1 cellular context compared by ENCODE assay signal in the genomic region with DNA sequence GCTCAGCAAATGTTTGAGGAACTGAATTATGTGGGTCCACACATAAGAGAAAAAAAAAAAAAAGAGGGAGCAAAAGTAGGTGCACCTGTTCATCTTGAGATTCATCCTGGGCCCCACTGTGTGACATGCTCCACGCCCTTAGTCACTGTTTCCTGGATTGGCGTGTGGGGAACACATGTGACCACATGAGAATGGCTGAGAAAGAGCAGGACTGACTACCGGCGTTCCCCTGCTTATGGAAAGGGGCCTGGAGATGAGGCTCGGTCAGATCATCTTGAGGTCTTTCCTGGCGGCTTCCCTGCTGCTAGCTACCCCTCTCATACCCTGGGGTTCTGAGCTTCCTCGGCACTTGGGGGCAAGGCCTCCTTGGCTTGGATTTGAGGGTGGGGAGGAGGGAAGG.
TF ChIP-seq lines count a peak whose summit lies in the region.

No MANE protein-coding gene starts in this region.

TF ChIP-seq in GM12878, 131 proteins besides CTCF, POLR2A, EP300 and RAD21 (continued from another document):
- TF ChIP-seq, protein P1, sequence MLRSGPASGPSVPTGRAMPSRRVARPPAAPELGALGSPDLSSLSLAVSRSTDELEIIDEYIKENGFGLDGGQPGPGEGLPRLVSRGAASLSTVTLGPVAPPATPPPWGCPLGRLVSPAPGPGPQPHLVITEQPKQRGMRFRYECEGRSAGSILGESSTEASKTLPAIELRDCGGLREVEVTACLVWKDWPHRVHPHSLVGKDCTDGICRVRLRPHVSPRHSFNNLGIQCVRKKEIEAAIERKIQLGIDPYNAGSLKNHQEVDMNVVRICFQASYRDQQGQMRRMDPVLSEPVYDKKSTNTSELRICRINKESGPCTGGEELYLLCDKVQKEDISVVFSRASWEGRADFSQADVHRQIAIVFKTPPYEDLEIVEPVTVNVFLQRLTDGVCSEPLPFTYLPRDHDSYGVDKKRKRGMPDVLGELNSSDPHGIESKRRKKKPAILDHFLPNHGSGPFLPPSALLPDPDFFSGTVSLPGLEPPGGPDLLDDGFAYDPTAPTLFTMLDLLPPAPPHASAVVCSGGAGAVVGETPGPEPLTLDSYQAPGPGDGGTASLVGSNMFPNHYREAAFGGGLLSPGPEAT (IDR thresholded peaks at IDR 0.05; ENCODE audit: low read depth) = peak; percentile 53
- TF ChIP-seq SP1 (IDR thresholded peaks at IDR 0.05; ENCODE audit: low read depth, low read length) = no peak
- no peak for TF ChIP-seq EZH2 (IDR thresholded peaks at IDR 0.05; ENCODE audit: borderline replicate concordance, control insufficient read depth, low read depth, low read length)
- TF ChIP-seq ZNF384 (IDR thresholded peaks at IDR 0.05; ENCODE audit: borderline replicate concordance, low read depth, low read length) = peak; percentile 48; the same call in 1 of the 2 replicates
- TF ChIP-seq, protein P2, sequence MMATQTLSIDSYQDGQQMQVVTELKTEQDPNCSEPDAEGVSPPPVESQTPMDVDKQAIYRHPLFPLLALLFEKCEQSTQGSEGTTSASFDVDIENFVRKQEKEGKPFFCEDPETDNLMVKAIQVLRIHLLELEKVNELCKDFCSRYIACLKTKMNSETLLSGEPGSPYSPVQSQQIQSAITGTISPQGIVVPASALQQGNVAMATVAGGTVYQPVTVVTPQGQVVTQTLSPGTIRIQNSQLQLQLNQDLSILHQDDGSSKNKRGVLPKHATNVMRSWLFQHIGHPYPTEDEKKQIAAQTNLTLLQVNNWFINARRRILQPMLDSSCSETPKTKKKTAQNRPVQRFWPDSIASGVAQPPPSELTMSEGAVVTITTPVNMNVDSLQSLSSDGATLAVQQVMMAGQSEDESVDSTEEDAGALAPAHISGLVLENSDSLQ (IDR thresholded peaks at IDR 0.05) = peak; percentile 51; the same call in 1 of the 2 replicates
- TF ChIP-seq HCFC1 (IDR thresholded peaks at IDR 0.05; ENCODE audit: low read length) = no peak
- peak in 1 of 2 experiments; percentile 20; a peak in 1 of 4 replicates for TF ChIP-seq IKZF2 (IDR thresholded peaks at IDR 0.05)
- TF ChIP-seq, protein P3, sequence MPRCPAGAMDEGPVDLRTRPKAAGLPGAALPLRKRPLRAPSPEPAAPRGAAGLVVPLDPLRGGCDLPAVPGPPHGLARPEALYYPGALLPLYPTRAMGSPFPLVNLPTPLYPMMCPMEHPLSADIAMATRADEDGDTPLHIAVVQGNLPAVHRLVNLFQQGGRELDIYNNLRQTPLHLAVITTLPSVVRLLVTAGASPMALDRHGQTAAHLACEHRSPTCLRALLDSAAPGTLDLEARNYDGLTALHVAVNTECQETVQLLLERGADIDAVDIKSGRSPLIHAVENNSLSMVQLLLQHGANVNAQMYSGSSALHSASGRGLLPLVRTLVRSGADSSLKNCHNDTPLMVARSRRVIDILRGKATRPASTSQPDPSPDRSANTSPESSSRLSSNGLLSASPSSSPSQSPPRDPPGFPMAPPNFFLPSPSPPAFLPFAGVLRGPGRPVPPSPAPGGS (IDR thresholded peaks at IDR 0.05; ENCODE audit: borderline replicate concordance, insufficient read depth, low read depth, low read length, poor library complexity, severe bottlenecking) = peak; percentile 35
- peak; percentile 49; the same call in 1 of the 2 replicates for TF ChIP-seq LARP7 (IDR thresholded peaks at IDR 0.05)
- no peak for TF ChIP-seq TARDBP (IDR thresholded peaks at IDR 0.05; ENCODE audit: borderline replicate concordance)
- TF ChIP-seq POLR2AphosphoS5 (IDR thresholded peaks at IDR 0.05; ENCODE audit: low read length) = no peak
- TF ChIP-seq FOXM1 (IDR thresholded peaks at IDR 0.05; ENCODE audit: low read depth, low read length) = 0 out of 2 replicates have a peak, but pooled peaks have one; percentile 4
- TF ChIP-seq, protein P4, sequence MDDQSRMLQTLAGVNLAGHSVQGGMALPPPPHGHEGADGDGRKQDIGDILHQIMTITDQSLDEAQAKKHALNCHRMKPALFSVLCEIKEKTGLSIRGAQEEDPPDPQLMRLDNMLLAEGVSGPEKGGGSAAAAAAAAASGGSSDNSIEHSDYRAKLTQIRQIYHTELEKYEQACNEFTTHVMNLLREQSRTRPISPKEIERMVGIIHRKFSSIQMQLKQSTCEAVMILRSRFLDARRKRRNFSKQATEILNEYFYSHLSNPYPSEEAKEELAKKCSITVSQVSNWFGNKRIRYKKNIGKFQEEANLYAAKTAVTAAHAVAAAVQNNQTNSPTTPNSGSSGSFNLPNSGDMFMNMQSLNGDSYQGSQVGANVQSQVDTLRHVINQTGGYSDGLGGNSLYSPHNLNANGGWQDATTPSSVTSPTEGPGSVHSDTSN (IDR thresholded peaks at IDR 0.05; ENCODE audit: insufficient replicate concordance, low read depth, low read length) = peak; percentile 17
- 0 out of 2 replicates have a peak, but pooled peaks have one; percentile 1 for TF ChIP-seq SPI1 (IDR thresholded peaks at IDR 0.05; ENCODE audit: borderline replicate concordance, insufficient read depth, low read depth, low read length)
- peak; percentile 92 for TF ChIP-seq POLR2AphosphoS2 (IDR thresholded peaks at IDR 0.05; ENCODE audit: low read depth, low read length)
- TF ChIP-seq EED (IDR thresholded peaks at IDR 0.05; ENCODE audit: low read depth) = peak; percentile 49; the same call in 1 of the 2 replicates
- no peak for TF ChIP-seq BCL11A (IDR thresholded peaks at IDR 0.05; ENCODE audit: low read depth, low read length)
- TF ChIP-seq, protein P5, sequence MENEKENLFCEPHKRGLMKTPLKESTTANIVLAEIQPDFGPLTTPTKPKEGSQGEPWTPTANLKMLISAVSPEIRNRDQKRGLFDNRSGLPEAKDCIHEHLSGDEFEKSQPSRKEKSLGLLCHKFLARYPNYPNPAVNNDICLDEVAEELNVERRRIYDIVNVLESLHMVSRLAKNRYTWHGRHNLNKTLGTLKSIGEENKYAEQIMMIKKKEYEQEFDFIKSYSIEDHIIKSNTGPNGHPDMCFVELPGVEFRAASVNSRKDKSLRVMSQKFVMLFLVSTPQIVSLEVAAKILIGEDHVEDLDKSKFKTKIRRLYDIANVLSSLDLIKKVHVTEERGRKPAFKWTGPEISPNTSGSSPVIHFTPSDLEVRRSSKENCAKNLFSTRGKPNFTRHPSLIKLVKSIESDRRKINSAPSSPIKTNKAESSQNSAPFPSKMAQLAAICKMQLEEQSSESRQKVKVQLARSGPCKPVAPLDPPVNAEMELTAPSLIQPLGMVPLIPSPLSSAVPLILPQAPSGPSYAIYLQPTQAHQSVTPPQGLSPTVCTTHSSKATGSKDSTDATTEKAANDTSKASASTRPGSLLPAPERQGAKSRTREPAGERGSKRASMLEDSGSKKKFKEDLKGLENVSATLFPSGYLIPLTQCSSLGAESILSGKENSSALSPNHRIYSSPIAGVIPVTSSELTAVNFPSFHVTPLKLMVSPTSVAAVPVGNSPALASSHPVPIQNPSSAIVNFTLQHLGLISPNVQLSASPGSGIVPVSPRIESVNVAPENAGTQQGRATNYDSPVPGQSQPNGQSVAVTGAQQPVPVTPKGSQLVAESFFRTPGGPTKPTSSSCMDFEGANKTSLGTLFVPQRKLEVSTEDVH (IDR thresholded peaks at IDR 0.05; ENCODE audit: low read depth, partially characterized antibody) = peak; percentile 17
- TF ChIP-seq, protein P6, sequence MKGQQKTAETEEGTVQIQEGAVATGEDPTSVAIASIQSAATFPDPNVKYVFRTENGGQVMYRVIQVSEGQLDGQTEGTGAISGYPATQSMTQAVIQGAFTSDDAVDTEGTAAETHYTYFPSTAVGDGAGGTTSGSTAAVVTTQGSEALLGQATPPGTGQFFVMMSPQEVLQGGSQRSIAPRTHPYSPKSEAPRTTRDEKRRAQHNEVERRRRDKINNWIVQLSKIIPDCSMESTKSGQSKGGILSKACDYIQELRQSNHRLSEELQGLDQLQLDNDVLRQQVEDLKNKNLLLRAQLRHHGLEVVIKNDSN (IDR thresholded peaks at IDR 0.05; ENCODE audit: borderline replicate concordance, extremely low read length, insufficient read depth, low read depth, low read length) = peak; percentile 42
- TF ChIP-seq IKZF1 (conservative IDR thresholded peaks at IDR 0.05) = peak; percentile 35; the same call in 1 of the 2 replicates
- TF ChIP-seq RAD51 (IDR thresholded peaks at IDR 0.05) = peak; percentile 68
- TF ChIP-seq MXI1 (IDR thresholded peaks at IDR 0.05; ENCODE audit: low read depth, low read length) = peak; percentile 55; the same call in 1 of the 2 replicates
- TF ChIP-seq PAX8 (IDR thresholded peaks at IDR 0.05) = no peak
- TF ChIP-seq, protein P7, sequence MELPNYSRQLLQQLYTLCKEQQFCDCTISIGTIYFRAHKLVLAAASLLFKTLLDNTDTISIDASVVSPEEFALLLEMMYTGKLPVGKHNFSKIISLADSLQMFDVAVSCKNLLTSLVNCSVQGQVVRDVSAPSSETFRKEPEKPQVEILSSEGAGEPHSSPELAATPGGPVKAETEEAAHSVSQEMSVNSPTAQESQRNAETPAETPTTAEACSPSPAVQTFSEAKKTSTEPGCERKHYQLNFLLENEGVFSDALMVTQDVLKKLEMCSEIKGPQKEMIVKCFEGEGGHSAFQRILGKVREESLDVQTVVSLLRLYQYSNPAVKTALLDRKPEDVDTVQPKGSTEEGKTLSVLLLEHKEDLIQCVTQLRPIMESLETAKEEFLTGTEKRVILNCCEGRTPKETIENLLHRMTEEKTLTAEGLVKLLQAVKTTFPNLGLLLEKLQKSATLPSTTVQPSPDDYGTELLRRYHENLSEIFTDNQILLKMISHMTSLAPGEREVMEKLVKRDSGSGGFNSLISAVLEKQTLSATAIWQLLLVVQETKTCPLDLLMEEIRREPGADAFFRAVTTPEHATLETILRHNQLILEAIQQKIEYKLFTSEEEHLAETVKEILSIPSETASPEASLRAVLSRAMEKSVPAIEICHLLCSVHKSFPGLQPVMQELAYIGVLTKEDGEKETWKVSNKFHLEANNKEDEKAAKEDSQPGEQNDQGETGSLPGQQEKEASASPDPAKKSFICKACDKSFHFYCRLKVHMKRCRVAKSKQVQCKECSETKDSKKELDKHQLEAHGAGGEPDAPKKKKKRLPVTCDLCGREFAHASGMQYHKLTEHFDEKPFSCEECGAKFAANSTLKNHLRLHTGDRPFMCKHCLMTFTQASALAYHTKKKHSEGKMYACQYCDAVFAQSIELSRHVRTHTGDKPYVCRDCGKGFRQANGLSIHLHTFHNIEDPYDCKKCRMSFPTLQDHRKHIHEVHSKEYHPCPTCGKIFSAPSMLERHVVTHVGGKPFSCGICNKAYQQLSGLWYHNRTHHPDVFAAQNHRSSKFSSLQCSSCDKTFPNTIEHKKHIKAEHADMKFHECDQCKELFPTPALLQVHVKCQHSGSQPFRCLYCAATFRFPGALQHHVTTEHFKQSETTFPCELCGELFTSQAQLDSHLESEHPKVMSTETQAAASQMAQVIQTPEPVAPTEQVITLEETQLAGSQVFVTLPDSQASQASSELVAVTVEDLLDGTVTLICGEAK (IDR thresholded peaks at IDR 0.05; ENCODE audit: borderline replicate concordance) = no peak
